Comparison of ENCODE assay signal across 28 cellular contexts in genomic region chr11:40401132-40401853, GRCh38.
DNase-seq lines count a peak whose midpoint lies in the region; ATAC-seq and TF ChIP-seq lines count a peak whose summit lies in the region.
"Had no signal": no experiment of that assay in that cellular context is flagged by ENCODE, and none has a peak within 500 bp of the region (broad histone marks: within the 10 kb centered on the region; RNA-seq: fewer than 3 reads in every experiment).

No MANE protein-coding gene starts in this region.

- POLR2A ChIA-PET in MCF 10A (lab: Yijun Ruan, JAX): no interaction called here

- H3K27me3 Mint-ChIP-seq in MCF 10A (ENCODE audit: insufficient read depth, unreplicated experiment): no peaks in the 10 kb centered on the region
- H3K27me3 Mint-ChIP-seq: IgD-negative memory B cell; stimulated activated naive CD8-positive, alpha-beta T cell treated with anti-CD3 and anti-CD28 coated beads, Interleukin-15, amount 100 ng/mL, for 72 hours had no signal

- H3K4me3 Mint-ChIP-seq in MCF 10A (ENCODE audit: unreplicated experiment): no peak overlapping the region
- H3K4me3 Mint-ChIP-seq: IgD-negative memory B cell; nephron; stimulated activated naive CD8-positive, alpha-beta T cell treated with anti-CD3 and anti-CD28 coated beads, Interleukin-15, amount 100 ng/mL, for 72 hours had no signal

- DNase-seq in NCI-H510A treated with DMSO at 0.1 percent for 48 hours (lab: John Stamatoyannopoulos, UW): peak; percentile 4
- DNase-seq in NCI-H510A (lab: John Stamatoyannopoulos, UW): no peak
- peak; percentile 54 for DNase-seq in NCI-H2029 (lab: John Stamatoyannopoulos, UW)
- DNase-seq in vagina (ENCODE audit: extremely low spot score in 2 of 2): no peak
- DNase-seq in left cardiac atrium: no peak
- no peak for DNase-seq in MCF 10A (ENCODE audit: unreplicated experiment)
- DNase-seq in activated CD4-positive, alpha-beta T cell treated with anti-CD3 and anti-CD28 coated beads for 4 hours: no peak
- DNase-seq: activated CD4-positive, alpha-beta T cell treated with anti-CD3 and anti-CD28 coated beads, Interleukin-2, amount 50 U/mL, for 4 hours; activated CD4-positive, CD25-positive, alpha-beta regulatory T cell; activated CD8-positive, alpha-beta memory T cell treated with anti-CD3 and anti-CD28 coated beads, Interleukin-2, amount 50 U/mL, for 48 hours; activated naive CD4-positive, alpha-beta T cell treated with anti-CD3 and anti-CD28 coated beads, Interleukin-2, amount 50 U/mL, for 16 hours; AML-193; amniotic stem cell; glutamatergic neuron; MG63; NCI-H146; NCI-H2227 treated with DMSO at 0.1 percent for 48 hours; NK-92 treated with Interleukin-12 subunit alpha and Interleukin-12 subunit beta, amount 100 ng/mL, for 24 hours; SHP77 treated with DMSO at 0.1 percent for 48 hours; small intestine; stimulated activated CD8-positive, alpha-beta memory T cell treated with anti-CD3 and anti-CD28 coated beads, Interleukin-4, amount 100 ng/mL, for 48 hours; stimulated activated naive CD8-positive, alpha-beta T cell treated with anti-CD3 and anti-CD28 coated beads, Interleukin-15, amount 100 ng/mL, for 72 hours; thyroid gland had no signal

- no peak overlapping the region for H3K27ac Mint-ChIP-seq in MCF 10A (ENCODE audit: low read depth, unreplicated experiment)
- H3K27ac Mint-ChIP-seq: IgD-negative memory B cell; stimulated activated naive CD8-positive, alpha-beta T cell treated with anti-CD3 and anti-CD28 coated beads, Interleukin-15, amount 100 ng/mL, for 72 hours had no signal

- intact Hi-C loops in vagina (cut with DNase I): no loop called here
- intact Hi-C loops in left cardiac atrium (cut with DNase I): no loop called here
- intact Hi-C loops in MCF 10A (cut with micrococcal nuclease): no loop called here

- no peaks in the 10 kb centered on the region for H3K27me3 ChIP-seq in vagina
- H3K27me3 ChIP-seq: MG63, thyroid gland had no signal

- no TSS peak for BruUV-seq in MCF 10A (replicated peaks; lab: Mats Ljungman, UMichigan)

- no peaks in the 10 kb centered on the region for H3K36me3 Mint-ChIP-seq in MCF 10A (ENCODE audit: insufficient read depth, unreplicated experiment)
- H3K36me3 Mint-ChIP-seq: IgD-negative memory B cell had no signal

- no peaks in the 10 kb centered on the region for H3K36me3 ChIP-seq in vagina
- H3K36me3 ChIP-seq: HAP-1, MG63, thyroid gland had no signal

- H3K4me1 ChIP-seq in vagina: peaks cover 7% of the 10 kb centered on the region
- H3K4me1 ChIP-seq: HAP-1, thyroid gland had no signal

- H3K4me3 ChIP-seq in vagina: no peak overlapping the region
- H3K4me3 ChIP-seq: HAP-1, lung, MG63, thyroid gland had no signal

- ATAC-seq in SK-N-SH treated with all-trans-retinoic acid at 6 μM for 48 hours (peak; percentile 56), left cardiac atrium (no peak)
- ATAC-seq: stimulated activated naive CD8-positive, alpha-beta T cell treated with anti-CD3 and anti-CD28 coated beads, Interleukin-15, amount 100 ng/mL, for 72 hours had no signal

- TF ChIP-seq CTCF in vagina (IDR thresholded peaks at IDR 0.05): no peak
- TF ChIP-seq CTCF in MCF 10A (IDR thresholded peaks at IDR 0.05; ENCODE audit: unreplicated experiment): no peak

- H3K4me1 Mint-ChIP-seq in MCF 10A (ENCODE audit: insufficient read depth, unreplicated experiment): no peaks in the 10 kb centered on the region
- H3K4me1 Mint-ChIP-seq: IgD-negative memory B cell; stimulated activated naive CD8-positive, alpha-beta T cell treated with anti-CD3 and anti-CD28 coated beads, Interleukin-15, amount 100 ng/mL, for 72 hours had no signal

- CTCF ChIA-PET in MCF 10A (lab: Yijun Ruan, JAX): no interaction called here

- TF ChIP-seq POLR2A in vagina (IDR thresholded peaks at IDR 0.05): no peak

- H3K9me3 ChIP-seq in vagina: no peaks in the 10 kb centered on the region
- H3K9me3 ChIP-seq: HAP-1, MG63, thyroid gland had no signal

- peak overlapping the region; percentile 39 for H3K27ac ChIP-seq in vagina
- H3K27ac ChIP-seq: thyroid gland had no signal

- H3K9me3 Mint-ChIP-seq in MCF 10A (ENCODE audit: unreplicated experiment): no peaks in the 10 kb centered on the region
- H3K9me3 Mint-ChIP-seq: nephron had no signal

TF ChIP-seq in SK-N-SH treated with all-trans-retinoic acid at 6 μM for 48 hours, 23 proteins besides CTCF, POLR2A, EP300 and RAD21:
- no peak for TF ChIP-seq ISL1 (CRISPR knock-in tag; IDR thresholded peaks at IDR 0.05)
- TF ChIP-seq ZNF8 (CRISPR knock-in tag; IDR thresholded peaks at IDR 0.05): no peak
- no peak for TF ChIP-seq TSHZ2 (CRISPR knock-in tag; IDR thresholded peaks at IDR 0.05)

Comparison
In these comparisons a context has a peak if more than half of its experiments do, and no peak if none do; other contexts are left out.
1. DNase-seq: peak in NCI-H510A treated with DMSO at 0.1 percent for 48 hours (single experiment) and NCI-H2029 (single experiment); none in NCI-H510A (single experiment), vagina (0 of 2), left cardiac atrium (single experiment), MCF 10A (single experiment) and activated CD4-positive, alpha-beta T cell treated with anti-CD3 and anti-CD28 coated beads for 4 hours (0 of 2).